Comparison of ENCODE assay signal across 27 cellular contexts in genomic region chr3:138326866-138327595, GRCh38. TPM values are rescaled to one million over a fixed set of nuclear protein-coding genes. Genes with fewer than 3 reads are reported as not detected.
DNase-seq lines count a peak whose midpoint lies in the region; ATAC-seq and TF ChIP-seq lines count a peak whose summit lies in the region.
"Had no signal": no experiment of that assay in that cellular context is flagged by ENCODE, and none has a peak within 500 bp of the region (broad histone marks: within the 10 kb centered on the region; RNA-seq: fewer than 3 reads in every experiment).

No MANE protein-coding gene starts in this region.

- no peak for ATAC-seq in T-helper 17 cell
- ATAC-seq in activated CD8-positive, alpha-beta T cell treated with anti-CD3 and anti-CD28 coated beads for 36 hours: no peak
- ATAC-seq: GM23338, K562, PC-3, Right ventricle myocardium inferior had no signal

- no peaks in the 10 kb centered on the region for H3K9me3 Mint-ChIP-seq in activated CD8-positive, alpha-beta T cell treated with anti-CD3 and anti-CD28 coated beads for 36 hours
- H3K9me3 Mint-ChIP-seq: CD4-positive, alpha-beta T cell; GM23338; H9 had no signal

- no peak overlapping the region for H2BK5ac ChIP-seq in trophoblast cell (ENCODE audit: low read depth, low read length, poor library complexity)

- H3K4me2 ChIP-seq in trophoblast cell (ENCODE audit: low read length): no peak overlapping the region
- H3K4me2 ChIP-seq: BLaER1 treated with 17β-estradiol and CSF1 and Interleukin-3, amounts not matched to agents 10 nM and 100 nM; GM23338 had no signal

- H3K27me3 ChIP-seq in trophoblast cell (ENCODE audit: insufficient read depth, low read length): no peaks in the 10 kb centered on the region
- H3K27me3 ChIP-seq: BLaER1 treated with 17β-estradiol and CSF1 and Interleukin-3, amounts not matched to agents 10 nM and 100 nM; SJCRH30 had no signal

- H3K27ac Mint-ChIP-seq in T-helper 17 cell: peak overlapping the region; percentile 94
- no peak overlapping the region for H3K27ac Mint-ChIP-seq in activated CD8-positive, alpha-beta T cell treated with anti-CD3 and anti-CD28 coated beads for 36 hours
- H3K27ac Mint-ChIP-seq: CD4-positive, alpha-beta T cell; GM23338; H9 had no signal

- H4K12ac ChIP-seq in trophoblast cell (ENCODE audit: low read depth, low read length): no peak overlapping the region

- intact Hi-C loops in activated CD8-positive, alpha-beta T cell treated with anti-CD3 and anti-CD28 coated beads for 36 hours (cut with micrococcal nuclease): loop anchor here (5.0 kb wide), 1 partner anchor 140 kb away; the partner anchor contains the start of gene ARMC8

- H3K36me3 ChIP-seq in trophoblast cell (ENCODE audit: control insufficient read depth in 1 of 2, insufficient read depth in 2 of 2, low read length in 2 of 2): no peaks in the 10 kb centered on the region
- H3K36me3 ChIP-seq: BLaER1 treated with 17β-estradiol and CSF1 and Interleukin-3, amounts not matched to agents 10 nM and 100 nM; MG63; SJCRH30 had no signal

- no peak for TF ChIP-seq CTCF in activated CD8-positive, alpha-beta T cell treated with anti-CD3 and anti-CD28 coated beads for 36 hours (IDR thresholded peaks at IDR 0.05)
- TF ChIP-seq CTCF in GM20000 (IDR thresholded peaks at IDR 0.05; ENCODE audit: extremely low read depth, missing control alignments): no peak

- H3K4me1 Mint-ChIP-seq in T-helper 17 cell: peaks cover 30% of the 10 kb centered on the region
- peaks cover 37% of the 10 kb centered on the region for H3K4me1 Mint-ChIP-seq in activated CD8-positive, alpha-beta T cell treated with anti-CD3 and anti-CD28 coated beads for 36 hours (ENCODE audit: low read depth)

- H2BK120ac ChIP-seq in trophoblast cell (ENCODE audit: insufficient read depth, low read length, poor library complexity): peak overlapping the region; percentile 1

- H3K9me3 ChIP-seq in T-helper 17 cell (ENCODE audit: control insufficient read depth, low read length, poor library complexity, severe bottlenecking) (no peaks in the 10 kb centered on the region), trophoblast cell (ENCODE audit: insufficient read depth, low read depth, low read length) (no peaks in the 10 kb centered on the region)
- H3K9me3 ChIP-seq: BLaER1 treated with 17β-estradiol and CSF1 and Interleukin-3, amounts not matched to agents 10 nM and 100 nM; MG63; SJCRH30 had no signal

- peaks cover 5 to 7% of the 10 kb centered on the region in 2 experiments for H3K4me1 ChIP-seq in trophoblast cell (ENCODE audit: control insufficient read depth in 1 of 2, insufficient read depth in 2 of 2, low read length in 2 of 2)

- H3K18ac ChIP-seq in trophoblast cell (ENCODE audit: low read length): no peak overlapping the region

- no peak overlapping the region for H2BK12ac ChIP-seq in trophoblast cell (ENCODE audit: low read length)

- H3K27me3 Mint-ChIP-seq in T-helper 17 cell: no peaks in the 10 kb centered on the region
- H3K27me3 Mint-ChIP-seq in activated CD8-positive, alpha-beta T cell treated with anti-CD3 and anti-CD28 coated beads for 36 hours: no peaks in the 10 kb centered on the region
- H3K27me3 Mint-ChIP-seq: CD4-positive, alpha-beta T cell had no signal

- H3K9ac ChIP-seq in trophoblast cell (ENCODE audit: low read length): no peak overlapping the region
- H3K9ac ChIP-seq: BLaER1 treated with 17β-estradiol and CSF1 and Interleukin-3, amounts not matched to agents 10 nM and 100 nM had no signal

- peaks cover 2% of the 10 kb centered on the region for H3K79me2 ChIP-seq in trophoblast cell (ENCODE audit: control insufficient read depth, insufficient read depth, low read length, poor library complexity)

- peak overlapping the region; percentile 50 for H4K91ac ChIP-seq in trophoblast cell (ENCODE audit: low read depth, low read length)

- DNase-seq in ELF-1 (ENCODE audit: low read depth, low spot score) (peak; percentile 16), T-helper 17 cell (no peak), epithelial cell of prostate (ENCODE audit: low read depth, low spot score) (no peak), trophoblast cell (peak; percentile 88 to 93), GM20000 (ENCODE audit: low spot score) (no peak), AG08395 (ENCODE audit: low spot score) (no peak)
- DNase-seq in activated CD8-positive, alpha-beta T cell treated with anti-CD3 and anti-CD28 coated beads for 36 hours: no peak
- DNase-seq: AML-193; CD4-positive, alpha-beta T cell; COR-L47; H9; Kasumi-1; MG63; NCI-H1105 treated with DMSO at 0.1 percent for 48 hours; NCI-H1694; NCI-H2029 treated with DMSO at 0.1 percent for 48 hours; NCI-H446 treated with DMSO at 0.1 percent for 48 hours; NCI-H526; NCI-H82; NK-92 treated with Interleukin-12 subunit alpha and Interleukin-12 subunit beta, amount 100 ng/mL, for 24 hours; SJCRH30 had no signal

- peak overlapping the region; percentile 80 for H3K27ac ChIP-seq in epithelial cell of prostate
- H3K27ac ChIP-seq in trophoblast cell (ENCODE audit: low read depth, low read length): no peak overlapping the region
- H3K27ac ChIP-seq: BLaER1 treated with 17β-estradiol and CSF1 and Interleukin-3, amounts not matched to agents 10 nM and 100 nM; SJCRH30 had no signal

- H3K4ac ChIP-seq in trophoblast cell (ENCODE audit: low read depth, low read length): no peak overlapping the region

- H3K23ac ChIP-seq in trophoblast cell (ENCODE audit: low read length): no peak overlapping the region

- H3K79me1 ChIP-seq in trophoblast cell (ENCODE audit: low read length): peaks cover 5% of the 10 kb centered on the region

- no peak overlapping the region for H3K14ac ChIP-seq in trophoblast cell (ENCODE audit: low read length)

- no peak overlapping the region for H2AFZ ChIP-seq in trophoblast cell (ENCODE audit: insufficient read depth, low read length, poor library complexity)
- H2AFZ ChIP-seq: GM23338 had no signal

- H4K8ac ChIP-seq in trophoblast cell (ENCODE audit: low read depth, low read length): no peak overlapping the region

- no CpG with 5 or more reads among the region's 12 CpGs for WGBS in trophoblast cell (ENCODE audit: extremely low coverage, insufficient coverage, insufficient read length)

- no peaks in the 10 kb centered on the region for H3K36me3 Mint-ChIP-seq in T-helper 17 cell (ENCODE audit: low read depth)
- H3K36me3 Mint-ChIP-seq in activated CD8-positive, alpha-beta T cell treated with anti-CD3 and anti-CD28 coated beads for 36 hours (ENCODE audit: low read depth): no peaks in the 10 kb centered on the region

- H2AK5ac ChIP-seq in trophoblast cell (ENCODE audit: low read length): no peak overlapping the region

- no peak overlapping the region for H3K4me3 Mint-ChIP-seq in T-helper 17 cell
- no peak overlapping the region for H3K4me3 Mint-ChIP-seq in activated CD8-positive, alpha-beta T cell treated with anti-CD3 and anti-CD28 coated beads for 36 hours
- H3K4me3 Mint-ChIP-seq: GM23338, H9 had no signal

- POLR2A ChIA-PET in activated CD8-positive, alpha-beta T cell treated with anti-CD3 and anti-CD28 coated beads for 36 hours (lab: Charles Lee): no interaction called here

- CTCF ChIA-PET in activated CD8-positive, alpha-beta T cell treated with anti-CD3 and anti-CD28 coated beads for 36 hours (lab: Charles Lee): no interaction called here

- no peak overlapping the region for H3K4me3 ChIP-seq in trophoblast cell (ENCODE audit: low read depth, low read length)
- H3K4me3 ChIP-seq: BLaER1 treated with 17β-estradiol and CSF1 and Interleukin-3, amounts not matched to agents 10 nM and 100 nM; GM23338; K562; MG63; SJCRH30 had no signal

RNA-seq across cellular contexts. Expression of gene NME9, which starts 2.6 kb away (rescaled TPM):
- total RNA-seq in T-helper 17 cell: under 1 TPM; 0.60 to 0.85 TPM
- polyA plus RNA-seq in trophoblast cell (2013): 0.15 and 0.25 TPM in 2 replicates
- under 1 TPM in 1 of 2 experiments, not detected in 1; 0.45 TPM for total RNA-seq in activated CD8-positive, alpha-beta T cell treated with anti-CD3 and anti-CD28 coated beads for 36 hours
- total RNA-seq: Daoy, H9, K562, Right ventricle myocardium inferior had no signal

RNA-seq across cellular contexts. Expression of gene MRAS, which starts 21.3 kb away (rescaled TPM):
- total RNA-seq in T-helper 17 cell: 1 to 10 TPM in 1 of 2 donors, under 1 TPM in 1; 0.13 to 1.6 TPM
- polyA plus RNA-seq in trophoblast cell (2013): 22.2 and 22.6 TPM in 2 replicates
- total RNA-seq in activated CD8-positive, alpha-beta T cell treated with anti-CD3 and anti-CD28 coated beads for 36 hours: under 1 TPM in 1 of 2 experiments, not detected in 1; 0.07 TPM

Comparison
In these comparisons a context has a peak if more than half of its experiments do, and no peak if none do; other contexts are left out.
1. DNase-seq: peak in ELF-1 (single experiment) and trophoblast cell (2 of 2); none in T-helper 17 cell (0 of 3), epithelial cell of prostate (single experiment), activated CD8-positive, alpha-beta T cell treated with anti-CD3 and anti-CD28 coated beads for 36 hours (single experiment), GM20000 (single experiment) and AG08395 (single experiment).